22 cellular contexts compared by ENCODE assay signal in the genomic region with DNA sequence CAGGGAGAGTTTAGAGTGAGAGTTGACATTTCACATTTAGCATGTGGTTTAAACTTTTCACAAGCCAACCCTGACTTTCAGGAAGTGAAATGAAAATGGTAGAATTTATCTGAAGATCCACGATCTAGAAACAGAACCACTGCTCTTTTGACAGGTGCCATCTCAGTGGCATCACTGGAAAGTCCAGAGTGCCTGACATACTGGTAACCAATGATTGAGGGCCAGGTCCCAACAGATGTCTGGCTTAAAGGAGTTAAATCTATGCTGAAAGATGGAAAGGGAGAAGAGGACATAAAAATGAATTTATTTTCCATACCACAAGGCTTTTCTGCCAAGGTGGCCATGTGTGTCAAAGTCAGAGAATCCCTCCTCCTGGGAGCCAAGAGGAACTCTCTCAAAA. TPM values are rescaled to one million over a fixed set of nuclear protein-coding genes. Genes with fewer than 3 reads are reported as not detected.
"Had no signal": no experiment of that assay in that cellular context is flagged by ENCODE, and none has a peak within 500 bp of the region (broad histone marks: within the 10 kb centered on the region; RNA-seq: fewer than 3 reads in every experiment).

No MANE protein-coding gene starts in this region.

- H3K4me3 Mint-ChIP-seq: activated CD4-positive, alpha-beta memory T cell treated with anti-CD3 and anti-CD28 coated beads, Interleukin-2, amount 10 ng/mL, durations not matched to agents 7 days and 5 days; neural progenitor cell had no signal

- H3K9ac ChIP-seq: neural progenitor cell had no signal

- DNase-seq: activated CD4-positive, alpha-beta memory T cell treated with anti-CD3 and anti-CD28 coated beads, Interleukin-2, amount 10 ng/mL, durations not matched to agents 7 days and 5 days; activated CD4-positive, alpha-beta T cell treated with anti-CD3 and anti-CD28 coated beads for 1 hour; activated gamma-delta T cell treated with Interleukin-2 at 50 U/mL for 16 hours; adrenal gland; left ventricle myocardium inferior; right cardiac atrium; SJCRH30; stimulated activated CD4-positive, alpha-beta T cell treated with anti-CD3 and anti-CD28 coated beads, Interleukin-2, amount 100 ng/mL, for 24 hours; testis; upper lobe of right lung; WERI-Rb-1 had no signal

- H3K36me3 ChIP-seq: adrenal gland, breast epithelium, left ventricle myocardium inferior, neural progenitor cell, prostate gland, SJCRH30, upper lobe of right lung, WERI-Rb-1 had no signal

- H3K27ac ChIP-seq: adrenal gland, breast epithelium, coronary artery, left ventricle myocardium inferior, neural progenitor cell, prostate gland, SJCRH30, testis, upper lobe of right lung, WERI-Rb-1 had no signal

- H2AFZ ChIP-seq: neural progenitor cell had no signal

- H3K9me3 ChIP-seq: adrenal gland, breast epithelium, left ventricle myocardium inferior, prostate gland, SJCRH30, testis, upper lobe of right lung had no signal

- ATAC-seq: right cardiac atrium, upper lobe of right lung had no signal

- H3K4me1 Mint-ChIP-seq: neural progenitor cell had no signal

- H3K4me3 ChIP-seq: adrenal gland, breast epithelium, coronary artery, left ventricle myocardium inferior, neural progenitor cell, prostate gland, SJCRH30, testis, upper lobe of right lung had no signal

- H3K27me3 ChIP-seq: SJCRH30, testis had no signal

- H3K9me3 Mint-ChIP-seq: activated CD4-positive, alpha-beta memory T cell treated with anti-CD3 and anti-CD28 coated beads, Interleukin-2, amount 10 ng/mL, durations not matched to agents 7 days and 5 days; neural progenitor cell had no signal

- H3K36me3 Mint-ChIP-seq: neural progenitor cell had no signal

- H3K4me2 ChIP-seq: neural progenitor cell had no signal

- H3K4me1 ChIP-seq: adrenal gland, breast epithelium, left ventricle myocardium inferior, prostate gland, SJCRH30, testis, upper lobe of right lung had no signal

- H3K27ac Mint-ChIP-seq: activated CD4-positive, alpha-beta memory T cell treated with anti-CD3 and anti-CD28 coated beads, Interleukin-2, amount 10 ng/mL, durations not matched to agents 7 days and 5 days; neural progenitor cell had no signal

RNA-seq across cellular contexts. Expression of gene IL36G, which starts 2.7 kb away (rescaled TPM):
- total RNA-seq: activated CD4-positive, alpha-beta memory T cell treated with anti-CD3 and anti-CD28 coated beads, Interleukin-2, amount 10 ng/mL, durations not matched to agents 7 days and 5 days; adrenal gland; astrocyte; breast epithelium; kidney epithelial cell; left ventricle myocardium inferior; myocyte; osteocyte; prostate gland; right cardiac atrium; SJCRH30; skeletal muscle tissue; T-helper 1 cell treated with Interleukin-12 subunit alpha and Interleukin-12 subunit beta and Interleukin-4 antibody, amounts not matched to agents 30 ng/mL and 1 ng/mL, for 36 hours; upper lobe of right lung had no signal
- polyA plus RNA-seq: adrenal gland, right cardiac atrium had no signal

RNA-seq across cellular contexts. Expression of gene IL36A, which starts 24.7 kb away (rescaled TPM):
- total RNA-seq: activated CD4-positive, alpha-beta memory T cell treated with anti-CD3 and anti-CD28 coated beads, Interleukin-2, amount 10 ng/mL, durations not matched to agents 7 days and 5 days; adrenal gland; astrocyte; breast epithelium; frontal cortex; kidney epithelial cell; left ventricle myocardium inferior; myocyte; osteocyte; prostate gland; right cardiac atrium; SJCRH30; skeletal muscle tissue; testis; upper lobe of right lung had no signal
- polyA plus RNA-seq: adrenal gland, right cardiac atrium had no signal
